Comparison of ENCODE assay signal across 8 cellular contexts in the genomic region with DNA sequence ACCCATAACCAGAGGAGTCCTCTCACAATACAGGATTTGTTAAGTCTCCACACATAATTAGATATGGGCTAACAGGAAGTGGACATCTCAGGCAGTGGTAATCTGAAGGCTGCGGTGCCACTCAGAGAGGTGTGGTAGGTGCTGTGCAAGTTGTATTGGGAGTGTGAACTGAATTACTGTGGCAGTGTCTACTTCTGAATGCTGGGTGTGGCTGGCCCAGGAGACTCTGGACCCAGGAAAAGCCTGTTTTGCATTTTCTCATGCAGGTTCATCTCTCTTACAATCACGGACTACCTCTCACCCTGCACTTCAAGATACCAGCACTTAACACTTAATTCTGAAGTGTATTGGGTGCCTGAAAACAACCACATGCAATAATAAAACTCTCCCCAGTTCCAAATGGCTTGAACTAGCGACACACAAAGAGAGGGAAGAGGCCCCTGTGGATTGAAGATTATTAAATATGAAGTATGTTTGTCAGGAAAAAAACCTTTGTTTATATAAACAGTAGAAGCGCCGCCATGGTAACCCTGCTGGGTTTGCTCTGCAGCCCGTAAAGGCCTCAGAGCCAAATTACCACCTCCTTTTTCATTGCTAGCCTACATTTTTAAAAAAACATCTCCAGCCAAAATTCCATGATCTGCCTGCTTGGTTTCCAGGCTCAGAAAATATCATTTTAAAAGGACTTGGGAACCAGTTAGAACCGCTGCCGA.
DNase-seq lines count a peak whose midpoint lies in the region; ATAC-seq and TF ChIP-seq lines count a peak whose summit lies in the region.

No MANE protein-coding gene starts in this region.

- no peaks in the 10 kb centered on the region for H3K27me3 Mint-ChIP-seq in osteocyte (ENCODE audit: unreplicated experiment)

- peaks cover 36% of the 10 kb centered on the region for H3K4me1 Mint-ChIP-seq in osteocyte (ENCODE audit: unreplicated experiment)

- peak overlapping the region; percentile 89 for H3K27ac Mint-ChIP-seq in osteocyte (ENCODE audit: unreplicated experiment)

- ATAC-seq in esophagus mucosa (peak; percentile 80), GM18870 (IDR thresholded peaks at IDR 0.05; ENCODE audit: unreplicated experiment) (no peak), GM19463 (IDR thresholded peaks at IDR 0.05; ENCODE audit: unreplicated experiment) (no peak)

- peaks cover 8% of the 10 kb centered on the region for H3K9me3 Mint-ChIP-seq in osteocyte (ENCODE audit: unreplicated experiment)

- H3K36me3 Mint-ChIP-seq in osteocyte (ENCODE audit: unreplicated experiment) = peaks cover 6% of the 10 kb centered on the region

- DNase-seq in COLO829 (ENCODE audit: low spot score) (peak; percentile 44), NCI-H526 (lab: John Stamatoyannopoulos, UW) (peak; percentile 64 to 81), osteocyte (ENCODE audit: extremely low spot score, unreplicated experiment) (no peak), SKM-1 treated with dmso at 0.1 percent for 144 hours (lab: John Stamatoyannopoulos, UW; ENCODE audit: unreplicated experiment) (no peak), GM10266 (ENCODE audit: extremely low spot score) (no peak)

- no peak overlapping the region for H3K4me3 Mint-ChIP-seq in osteocyte (ENCODE audit: unreplicated experiment)

- TF ChIP-seq CTCF in osteocyte (IDR thresholded peaks at IDR 0.05) (no peak), GM10266 (IDR thresholded peaks at IDR 0.05; ENCODE audit: control insufficient read depth, insufficient read depth, low read depth, missing control alignments) (no peak)

Comparison
In these comparisons a context has a peak if more than half of its experiments do, and no peak if none do; other contexts are left out.
1. DNase-seq: peak in COLO829 (single experiment) and NCI-H526 (2 of 2); none in osteocyte (single experiment), SKM-1 treated with dmso at 0.1 percent for 144 hours (single experiment) and GM10266 (single experiment).